20 cellular contexts compared by ENCODE assay signal in the genomic region with DNA sequence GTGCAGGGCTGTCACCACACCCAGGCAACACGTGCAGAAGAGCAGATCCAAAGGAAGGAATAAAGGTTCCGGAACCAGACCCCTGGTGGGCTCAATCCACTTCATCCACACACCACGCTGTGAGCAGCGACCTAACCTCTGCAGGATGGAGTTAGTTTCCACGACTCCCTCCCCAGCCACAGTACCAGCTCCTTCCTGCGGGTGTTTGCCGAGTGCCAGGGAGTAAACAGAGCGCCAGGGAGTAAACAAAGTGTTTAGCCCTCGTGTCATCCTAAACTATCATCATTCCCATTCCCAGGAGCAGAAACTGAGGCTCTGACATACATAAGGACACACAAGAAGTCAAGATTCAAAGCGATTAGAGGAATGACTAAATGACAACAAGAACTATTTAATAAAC.
DNase-seq lines count a peak whose midpoint lies in the region; ATAC-seq, FAIRE-seq and TF ChIP-seq lines count a peak whose summit lies in the region.
"Had no signal": no experiment of that assay in that cellular context is flagged by ENCODE, and none has a peak within 500 bp of the region (broad histone marks: within the 10 kb centered on the region; RNA-seq: fewer than 3 reads in every experiment).

No MANE protein-coding gene starts in this region.

- no peaks in the 10 kb centered on the region for H3K27me3 ChIP-seq in bronchial epithelial cell (ENCODE audit: control insufficient read depth, insufficient read depth, low read length)
- H3K27me3 ChIP-seq in neural cell (ENCODE audit: insufficient read depth, low read depth, low read length) = no peaks in the 10 kb centered on the region
- H3K27me3 ChIP-seq in A673 (replicated peaks; ENCODE audit: insufficient read depth, low read depth, low read length, poor library complexity) = no peaks in the 10 kb centered on the region
- H3K27me3 ChIP-seq: BE2C had no signal

- H3K36me3 ChIP-seq in bronchial epithelial cell (ENCODE audit: control insufficient read depth, insufficient read depth, low read length) (no peaks in the 10 kb centered on the region), neural cell (ENCODE audit: insufficient read depth, low read length) (no peaks in the 10 kb centered on the region), A673 (ENCODE audit: insufficient read depth, low read length, poor library complexity, severe bottlenecking) (no peaks in the 10 kb centered on the region)
- H3K36me3 ChIP-seq: BE2C had no signal

- no peak overlapping the region for H3K27ac ChIP-seq in neural cell (ENCODE audit: low read length)
- no peak overlapping the region for H3K27ac ChIP-seq in A673 (ENCODE audit: low read depth, low read length, poor library complexity, severe bottlenecking)

- H3K4me3 ChIP-seq in bronchial epithelial cell (ENCODE audit: low read depth, low read length) = no peak overlapping the region
- H3K4me3 ChIP-seq in neural cell (ENCODE audit: low read length) = no peak overlapping the region
- H3K4me3 ChIP-seq in A673 (ENCODE audit: low read depth, low read length, poor library complexity, severe bottlenecking) = no peak overlapping the region
- H3K4me3 ChIP-seq: K562 had no signal

- intact Hi-C loops in A673 (cut with micrococcal nuclease; ENCODE audit: unreplicated experiment) = no loop called here

- peak; percentile 24; the same call in 1 of the 2 replicates for TF ChIP-seq CTCF in HFFc6 (IDR thresholded peaks at IDR 0.05)
- TF ChIP-seq CTCF in bronchial epithelial cell (IDR thresholded peaks at IDR 0.05; ENCODE audit: insufficient read depth, low read length, severe bottlenecking) = no peak
- peak; percentile 22 for TF ChIP-seq CTCF in neural cell (IDR thresholded peaks at IDR 0.05; ENCODE audit: poor library complexity, severe bottlenecking)
- TF ChIP-seq CTCF in A673 (conservative IDR thresholded peaks at IDR 0.05; ENCODE audit: low read depth, low read length) = no peak

- POLR2A ChIA-PET in A673 (lab: Charles Lee; ENCODE audit: low non-redundant PET) = no interaction called here

- ATAC-seq in GM18505 (IDR thresholded peaks at IDR 0.05; ENCODE audit: unreplicated experiment) = no peak
- ATAC-seq: K562 had no signal

- no TSS peak for BruUV-seq in A673 (replicated peaks; lab: Mats Ljungman, UMichigan)

- no peak overlapping the region for H3K4me2 ChIP-seq in neural cell (ENCODE audit: low read length)

- H3K9me3 ChIP-seq in neural cell (ENCODE audit: low read length) (no peaks in the 10 kb centered on the region), A673 (ENCODE audit: low read depth, low read length, poor library complexity, severe bottlenecking) (no peaks in the 10 kb centered on the region)
- H3K9me3 ChIP-seq: BE2C had no signal

- H3K4me1 ChIP-seq in A673 (ENCODE audit: insufficient read depth, low read length, poor library complexity, severe bottlenecking) = peaks cover 8% of the 10 kb centered on the region

- H3K9me2 ChIP-seq in neural cell (ENCODE audit: insufficient read depth, low read length) = no peaks in the 10 kb centered on the region

- H3K4me1 Mint-ChIP-seq in HFFc6 (ENCODE audit: low read depth) = peaks cover under 1% of the 10 kb centered on the region
- H3K4me1 Mint-ChIP-seq: CD4-positive, CD25-positive, alpha-beta regulatory T cell; CD8-positive, alpha-beta memory T cell had no signal

- no peak for TF ChIP-seq POLR2A in GM18505 (IDR thresholded peaks at IDR 0.05; ENCODE audit: borderline replicate concordance, extremely low read depth, insufficient read depth, insufficient read length)

- DNase-seq in HFFc6 (no peak), bronchial epithelial cell (ENCODE audit: low read depth) (no peak), EL (no peak), kidney glomerular epithelial cell (lab: John Stamatoyannopoulos, UW) (no peak), A673 (ENCODE audit: low spot score) (no peak)
- DNase-seq: ACHN; BE2C; C1 segment of cervical spinal cord; CD4-positive, CD25-positive, alpha-beta regulatory T cell; CD8-positive, alpha-beta memory T cell; COR-L47; GDM1; H9; IMR-90 had no signal

- no peaks in the 10 kb centered on the region for H4K20me1 ChIP-seq in neural cell (ENCODE audit: insufficient read depth)

- no peak overlapping the region for H3K27ac Mint-ChIP-seq in HFFc6
- H3K27ac Mint-ChIP-seq: CD4-positive, CD25-positive, alpha-beta regulatory T cell; CD8-positive, alpha-beta memory T cell had no signal

- no peak for TF ChIP-seq RAD21 in neural cell (conservative IDR thresholded peaks at IDR 0.05)

- H3K9me3 Mint-ChIP-seq in HFFc6 = no peaks in the 10 kb centered on the region
- H3K9me3 Mint-ChIP-seq: H9 had no signal

- no peak overlapping the region for H2AFZ ChIP-seq in neural cell (ENCODE audit: low read depth, low read length)

- H3K36me3 Mint-ChIP-seq in HFFc6 (ENCODE audit: low read depth) = no peaks in the 10 kb centered on the region
- H3K36me3 Mint-ChIP-seq: CD4-positive, CD25-positive, alpha-beta regulatory T cell; CD8-positive, alpha-beta memory T cell had no signal

- no peaks in the 10 kb centered on the region for H3K79me2 ChIP-seq in neural cell (replicated peaks; ENCODE audit: insufficient read depth, low read length)

- H3K27me3 Mint-ChIP-seq in HFFc6 (ENCODE audit: insufficient read depth) = peaks cover 24% of the 10 kb centered on the region

- H3F3A ChIP-seq in neural cell (ENCODE audit: insufficient read depth, low read length, poor library complexity, severe bottlenecking) = no peaks in the 10 kb centered on the region

- peak; percentile 50 for FAIRE-seq in bronchial epithelial cell (lab: Jason Lieb, UNC)
- FAIRE-seq: GM12892, H1, HTR-8/SVneo, K562 had no signal

- no peak for TF ChIP-seq EP300 in neural cell (conservative IDR thresholded peaks at IDR 0.05; ENCODE audit: poor library complexity, severe bottlenecking)

- no peak overlapping the region for H3K9ac ChIP-seq in neural cell (ENCODE audit: low read length)

- no peak overlapping the region for H3K4me3 Mint-ChIP-seq in HFFc6
- H3K4me3 Mint-ChIP-seq: CD4-positive, CD25-positive, alpha-beta regulatory T cell; CD8-positive, alpha-beta memory T cell; H9 had no signal

- CTCF ChIA-PET in A673 (lab: Charles Lee) = no interaction called here

TF ChIP-seq in neural cell, 6 proteins besides CTCF, POLR2A, EP300 and RAD21:
- no peak for TF ChIP-seq EZH2 (IDR thresholded peaks at IDR 0.05; ENCODE audit: borderline replicate concordance, insufficient read depth, low read length, poor library complexity, severe bottlenecking)
- no peak for TF ChIP-seq MXI1 (conservative IDR thresholded peaks at IDR 0.05; ENCODE audit: poor library complexity, severe bottlenecking)
- TF ChIP-seq, protein P1, sequence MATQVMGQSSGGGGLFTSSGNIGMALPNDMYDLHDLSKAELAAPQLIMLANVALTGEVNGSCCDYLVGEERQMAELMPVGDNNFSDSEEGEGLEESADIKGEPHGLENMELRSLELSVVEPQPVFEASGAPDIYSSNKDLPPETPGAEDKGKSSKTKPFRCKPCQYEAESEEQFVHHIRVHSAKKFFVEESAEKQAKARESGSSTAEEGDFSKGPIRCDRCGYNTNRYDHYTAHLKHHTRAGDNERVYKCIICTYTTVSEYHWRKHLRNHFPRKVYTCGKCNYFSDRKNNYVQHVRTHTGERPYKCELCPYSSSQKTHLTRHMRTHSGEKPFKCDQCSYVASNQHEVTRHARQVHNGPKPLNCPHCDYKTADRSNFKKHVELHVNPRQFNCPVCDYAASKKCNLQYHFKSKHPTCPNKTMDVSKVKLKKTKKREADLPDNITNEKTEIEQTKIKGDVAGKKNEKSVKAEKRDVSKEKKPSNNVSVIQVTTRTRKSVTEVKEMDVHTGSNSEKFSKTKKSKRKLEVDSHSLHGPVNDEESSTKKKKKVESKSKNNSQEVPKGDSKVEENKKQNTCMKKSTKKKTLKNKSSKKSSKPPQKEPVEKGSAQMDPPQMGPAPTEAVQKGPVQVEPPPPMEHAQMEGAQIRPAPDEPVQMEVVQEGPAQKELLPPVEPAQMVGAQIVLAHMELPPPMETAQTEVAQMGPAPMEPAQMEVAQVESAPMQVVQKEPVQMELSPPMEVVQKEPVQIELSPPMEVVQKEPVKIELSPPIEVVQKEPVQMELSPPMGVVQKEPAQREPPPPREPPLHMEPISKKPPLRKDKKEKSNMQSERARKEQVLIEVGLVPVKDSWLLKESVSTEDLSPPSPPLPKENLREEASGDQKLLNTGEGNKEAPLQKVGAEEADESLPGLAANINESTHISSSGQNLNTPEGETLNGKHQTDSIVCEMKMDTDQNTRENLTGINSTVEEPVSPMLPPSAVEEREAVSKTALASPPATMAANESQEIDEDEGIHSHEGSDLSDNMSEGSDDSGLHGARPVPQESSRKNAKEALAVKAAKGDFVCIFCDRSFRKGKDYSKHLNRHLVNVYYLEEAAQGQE (IDR thresholded peaks at IDR 0.05; ENCODE audit: borderline replicate concordance) = no peak
- TF ChIP-seq SMC3 (conservative IDR thresholded peaks at IDR 0.05; ENCODE audit: poor library complexity) = no peak
- no peak for TF ChIP-seq TAF1 (IDR thresholded peaks at IDR 0.05; ENCODE audit: low read depth)
- no peak for TF ChIP-seq POLR2AphosphoS5 (IDR thresholded peaks at IDR 0.05)

Comparison
In these comparisons a context has a peak if more than half of its experiments do, and no peak if none do; other contexts are left out.
1. CTCF ChIP-seq: peak in HFFc6 (single experiment) and neural cell (single experiment); none in bronchial epithelial cell (single experiment) and A673 (single experiment).